In the genomic region with DNA sequence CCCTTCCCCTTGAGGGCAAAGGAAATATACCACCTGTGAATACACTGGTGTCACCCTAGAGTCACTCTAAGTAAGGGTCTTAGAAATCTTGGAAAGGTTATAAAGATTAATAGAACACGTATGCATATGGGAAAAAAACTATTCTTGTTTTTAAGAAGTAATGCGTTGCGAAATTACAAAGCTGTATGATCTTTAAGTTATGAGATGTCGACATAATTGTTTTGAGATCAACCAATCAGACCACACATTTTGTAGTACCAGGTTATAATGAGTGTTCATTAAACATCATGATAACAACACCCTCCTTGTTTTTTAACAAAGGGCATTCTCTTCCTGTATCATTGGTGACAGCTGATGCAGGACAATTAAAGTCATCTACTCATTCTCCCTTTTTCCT, we compare ENCODE assay signal across 24 cellular contexts.
"Had no signal": no experiment of that assay in that cellular context is flagged by ENCODE, and none has a peak within 500 bp of the region (broad histone marks: within the 10 kb centered on the region; RNA-seq: fewer than 3 reads in every experiment).

No MANE protein-coding gene starts in this region.

- H3K9me3 ChIP-seq: heart right ventricle, lower lobe of right lung, mucosa of descending colon, tibial nerve had no signal

- FAIRE-seq: endometrium, small intestine had no signal

- H3K4me1 ChIP-seq: lower lobe of right lung, tibial nerve had no signal

- H3K27ac ChIP-seq: brain microvascular endothelial cell, heart right ventricle, lower lobe of right lung, tibial nerve, VCaP had no signal

- H3K27me3 ChIP-seq: brain microvascular endothelial cell, tibial nerve had no signal

- DNase-seq: activated CD4-positive, alpha-beta T cell treated with anti-CD3 and anti-CD28 coated beads, Interleukin-2, amount 10 ng/mL, durations not matched to agents 24 days and 14 days; activated CD8-positive, alpha-beta memory T cell treated with anti-CD3 and anti-CD28 coated beads, Interleukin-2, amount 10 ng/mL, durations not matched to agents 7 days and 5 days; activated CD8-positive, alpha-beta T cell treated with anti-CD3 and anti-CD28 coated beads for 36 hours; activated gamma-delta T cell; activated naive CD4-positive, alpha-beta T cell treated with anti-CD3 and anti-CD28 coated beads, Interleukin-2, amount 50 U/mL, for 16 hours; activated T-cell treated with anti-CD3 and anti-CD28 coated beads for 4 hours; aorta; brain microvascular endothelial cell; effector CD4-positive, alpha-beta T cell; heart right ventricle; islet precursor cell; lower lobe of right lung; mesendoderm; occipital lobe; small intestine; stimulated activated CD4-positive, alpha-beta T cell treated with anti-CD3 and anti-CD28 coated beads, Interleukin-2, amount 100 ng/mL, for 24 hours; stimulated activated naive CD8-positive, alpha-beta T cell treated with anti-CD3 and anti-CD28 coated beads, Interleukin-15, amount 100 ng/mL, for 72 hours had no signal

- H3K36me3 ChIP-seq: brain microvascular endothelial cell, heart right ventricle, lower lobe of right lung, tibial nerve had no signal

- ATAC-seq: activated CD4-positive, CD25-positive, alpha-beta regulatory T cell treated with anti-CD3 and anti-CD28 coated beads, Interleukin-2, amount 50 U/mL, for 24 hours; activated CD8-positive, alpha-beta memory T cell treated with anti-CD3 and anti-CD28 coated beads, Interleukin-2, amount 10 ng/mL, durations not matched to agents 7 days and 5 days; activated CD8-positive, alpha-beta T cell treated with anti-CD3 and anti-CD28 coated beads for 36 hours; heart right ventricle; lower lobe of right lung; mucosa of descending colon; sciatic nerve; stimulated activated effector memory CD8-positive, alpha-beta T cell treated with anti-CD3 and anti-CD28 coated beads, Interleukin-12 subunit alpha, Interleukin-12 subunit beta, amount 100 ng/mL, for 72 hours; stimulated activated naive CD8-positive, alpha-beta T cell treated with anti-CD3 and anti-CD28 coated beads, Interleukin-15, amount 100 ng/mL, for 72 hours had no signal

- H3K4me3 ChIP-seq: heart right ventricle, lower lobe of right lung, mucosa of descending colon, tibial nerve had no signal
